In genomic region chr6:161607696-161608297, GRCh38 we compare ENCODE assay signal across 18 cellular contexts.
A peak's percentile ranks its signal among the peaks of the same experiment; 100 is the strongest.
DNase-seq lines count a peak whose midpoint lies in the region; ATAC-seq, FAIRE-seq and TF ChIP-seq lines count a peak whose summit lies in the region.
"Had no signal": no experiment of that assay in that cellular context is flagged by ENCODE, and none has a peak within 500 bp of the region (broad histone marks: within the 10 kb centered on the region; RNA-seq: fewer than 3 reads in every experiment).

No MANE protein-coding gene starts in this region.

- no peak for TF ChIP-seq CTCF in HepG2 (CRISPR knock-in tag; IDR thresholded peaks at IDR 0.05)
- no peak for TF ChIP-seq CTCF in right lobe of liver (IDR thresholded peaks at IDR 0.05)
- TF ChIP-seq CTCF in Panc1 (IDR thresholded peaks at IDR 0.05): 0 out of 2 replicates have a peak, but pooled peaks have one; percentile 11
- peak; percentile 43 for TF ChIP-seq CTCF in endodermal cell (conservative IDR thresholded peaks at IDR 0.05)
- TF ChIP-seq CTCF in WERI-Rb-1 (IDR thresholded peaks at IDR 0.05; ENCODE audit: low read depth, low read length): no peak
- TF ChIP-seq CTCF in sigmoid colon (IDR thresholded peaks at IDR 0.05): no peak

- H2AFZ ChIP-seq in HepG2 (ENCODE audit: low read length): no peak overlapping the region

- no peaks in the 10 kb centered on the region for H4K20me1 ChIP-seq in HepG2 (ENCODE audit: insufficient read depth, low read length)
- H4K20me1 ChIP-seq: BLaER1 had no signal

- intact Hi-C loops in HepG2 (cut with micrococcal nuclease; ENCODE audit: unreplicated experiment): no loop called here
- intact Hi-C loops in right lobe of liver (cut with DNase I): no loop called here
- intact Hi-C loops in Panc1 (cut with micrococcal nuclease; ENCODE audit: unreplicated experiment): no loop called here
- intact Hi-C loops in sigmoid colon (cut with DNase I): no loop called here

- POLR2A ChIA-PET in HepG2 (lab: Yijun Ruan, JAX) (no interaction called here), Panc1 (lab: Charles Lee) (no interaction called here)

- DNase-seq in HepG2 (ENCODE audit: low spot score): no peak
- no peak for DNase-seq in right lobe of liver
- no peak for DNase-seq in Panc1 (ENCODE audit: low read depth, low spot score)
- no peak for DNase-seq in endodermal cell
- no peak for DNase-seq in activated gamma-delta T cell (lab: John Stamatoyannopoulos, UW)
- DNase-seq in WERI-Rb-1: no peak
- no peak for DNase-seq in COLO829 (ENCODE audit: low spot score)
- DNase-seq in sigmoid colon: no peak
- DNase-seq: AML-193; Calu3; CD4-positive, alpha-beta memory T cell; DMS79 treated with DMSO at 0.1 percent for 48 hours; GF-D8 had no signal

- H3K9me3 Mint-ChIP-seq in endodermal cell: no peaks in the 10 kb centered on the region

- no peaks in the 10 kb centered on the region for H3K4me1 Mint-ChIP-seq in endodermal cell
- H3K4me1 Mint-ChIP-seq: CD14-positive monocyte; CD4-positive, alpha-beta memory T cell had no signal

- no peak overlapping the region for H3K27ac Mint-ChIP-seq in endodermal cell
- H3K27ac Mint-ChIP-seq: CD14-positive monocyte; CD4-positive, alpha-beta memory T cell had no signal

- no peak overlapping the region for H3K4me2 ChIP-seq in HepG2 (ENCODE audit: low read depth, low read length)
- H3K4me2 ChIP-seq: A549, BLaER1 had no signal

- in situ Hi-C loops in HepG2 (cut with HindIII; ENCODE audit: extremely low pct_ligation_motif_present, low pct_unique_long_range_greater_than_20kb) (no loop called here), Panc1 (cut with HindIII; ENCODE audit: low pct_unique_long_range_greater_than_20kb, low sequenced_read_pairs) (no loop called here)

- WGBS in HepG2 (ENCODE audit: low lambda C conversion rate): 14% methylated on average over 6 of the region's 6 CpGs
- WGBS in right lobe of liver (ENCODE audit: insufficient coverage, low coverage, low lambda C conversion rate, missing lambda C conversion rate): 90% methylated on average over 5 of the region's 6 CpGs
- 90 to 92% methylated on average over 2 to 5 of the region's 6 CpGs for WGBS in endodermal cell (ENCODE audit: insufficient coverage in 1 of 2, insufficient read length in 1 of 2), 2 experiments
- 90 to 91% methylated on average over 6 of the region's 6 CpGs for WGBS in sigmoid colon, 2 donors

- no peaks in the 10 kb centered on the region for H3K36me3 ChIP-seq in HepG2 (replicated peaks in 1 of 2; ENCODE audit: control insufficient read depth in 1 of 2, insufficient read depth in 2 of 2, low read length in 2 of 2)
- H3K36me3 ChIP-seq in right lobe of liver: no peaks in the 10 kb centered on the region
- H3K36me3 ChIP-seq in Panc1 (ENCODE audit: control insufficient read depth, insufficient read depth, low read length): no peaks in the 10 kb centered on the region
- H3K36me3 ChIP-seq in endodermal cell (ENCODE audit: control insufficient read depth, insufficient read depth, low read length): no peaks in the 10 kb centered on the region
- H3K36me3 ChIP-seq in WERI-Rb-1: no peaks in the 10 kb centered on the region
- no peaks in the 10 kb centered on the region for H3K36me3 ChIP-seq in sigmoid colon
- H3K36me3 ChIP-seq: BLaER1 had no signal

- no TSS peak for BruUV-seq in HepG2 (replicated peaks; lab: Mats Ljungman, UMichigan)
- no TSS peak for BruUV-seq in Panc1 (replicated peaks; lab: Mats Ljungman, UMichigan)

- H3K4me1 ChIP-seq in HepG2 (ENCODE audit: insufficient read depth, low read length) (no peaks in the 10 kb centered on the region), right lobe of liver (no peaks in the 10 kb centered on the region), Panc1 (ENCODE audit: control insufficient read depth, insufficient read depth, low read length) (no peaks in the 10 kb centered on the region), endodermal cell (ENCODE audit: control insufficient read depth, insufficient read depth, low read length) (no peaks in the 10 kb centered on the region), sigmoid colon (no peaks in the 10 kb centered on the region)
- H3K4me1 ChIP-seq: A549, BLaER1 had no signal

- H3K27me3 Mint-ChIP-seq in endodermal cell (ENCODE audit: insufficient read depth): no peaks in the 10 kb centered on the region

- no peak overlapping the region for H3K4me3 Mint-ChIP-seq in endodermal cell
- H3K4me3 Mint-ChIP-seq: CD14-positive monocyte; CD4-positive, alpha-beta memory T cell had no signal

- H3K79me2 ChIP-seq in HepG2 (ENCODE audit: insufficient read depth, low read length): no peaks in the 10 kb centered on the region

- no peak for FAIRE-seq in HepG2 (lab: Jason Lieb, UNC)
- FAIRE-seq: A549, H54 had no signal

- H3K9me3 ChIP-seq in HepG2 (ENCODE audit: low read length) (no peaks in the 10 kb centered on the region), right lobe of liver (no peaks in the 10 kb centered on the region), Panc1 (ENCODE audit: control insufficient read depth, insufficient read depth, low read depth, low read length) (no peaks in the 10 kb centered on the region), endodermal cell (ENCODE audit: control insufficient read depth, low read length) (peaks cover 6% of the 10 kb centered on the region), WERI-Rb-1 (ENCODE audit: severe bottlenecking) (no peaks in the 10 kb centered on the region), sigmoid colon (no peaks in the 10 kb centered on the region)
- H3K9me3 ChIP-seq: A549 had no signal

- H3K27ac ChIP-seq in HepG2 (ENCODE audit: extremely low read length, insufficient read depth, low read length): no peak overlapping the region
- no peak overlapping the region for H3K27ac ChIP-seq in right lobe of liver
- H3K27ac ChIP-seq in Panc1 (ENCODE audit: low read length): no peak overlapping the region
- H3K27ac ChIP-seq in endodermal cell (ENCODE audit: low read depth, low read length): no peak overlapping the region
- H3K27ac ChIP-seq in WERI-Rb-1: no peak overlapping the region
- no peak overlapping the region for H3K27ac ChIP-seq in sigmoid colon
- H3K27ac ChIP-seq: 22Rv1, A549, BLaER1 had no signal

- TF ChIP-seq POLR2A in HepG2 (IDR thresholded peaks at IDR 0.05; ENCODE audit: insufficient read depth in 1 of 2, low read depth in 2 of 2, low read length in 2 of 2): no peak
- no peak for TF ChIP-seq POLR2A in right lobe of liver (IDR thresholded peaks at IDR 0.05)
- no peak for TF ChIP-seq POLR2A in sigmoid colon (IDR thresholded peaks at IDR 0.05)

- H3K4me3 ChIP-seq in HepG2 (replicated peaks in 1 of 3; ENCODE audit: insufficient read depth in 1 of 3, low read depth in 2 of 3, low read length in 3 of 3): no peak overlapping the region
- no peak overlapping the region for H3K4me3 ChIP-seq in right lobe of liver
- H3K4me3 ChIP-seq in Panc1 (ENCODE audit: low read depth in 2 of 2, low read length in 2 of 2): no peak overlapping the region
- no peak overlapping the region for H3K4me3 ChIP-seq in endodermal cell (ENCODE audit: low read length)
- H3K4me3 ChIP-seq in WERI-Rb-1 (ENCODE audit: low read depth, low read length): no peak overlapping the region
- H3K4me3 ChIP-seq in sigmoid colon: no peak overlapping the region
- H3K4me3 ChIP-seq: A549, BLaER1 had no signal

- no peaks in the 10 kb centered on the region for H3K27me3 ChIP-seq in HepG2 (ENCODE audit: control insufficient read depth in 1 of 2, insufficient read depth in 2 of 2, low read length in 2 of 2)
- no peaks in the 10 kb centered on the region for H3K27me3 ChIP-seq in right lobe of liver
- H3K27me3 ChIP-seq in Panc1 (ENCODE audit: control insufficient read depth, insufficient read depth, low read length): no peaks in the 10 kb centered on the region
- no peaks in the 10 kb centered on the region for H3K27me3 ChIP-seq in endodermal cell (ENCODE audit: control insufficient read depth, insufficient read depth, low read length, poor library complexity, severe bottlenecking)
- no peaks in the 10 kb centered on the region for H3K27me3 ChIP-seq in WERI-Rb-1 (ENCODE audit: insufficient read depth, low read depth, severe bottlenecking)
- H3K27me3 ChIP-seq in sigmoid colon: no peaks in the 10 kb centered on the region
- H3K27me3 ChIP-seq: BLaER1 had no signal

- no peak for ATAC-seq in HepG2
- ATAC-seq in right lobe of liver: no peak
- no peak for ATAC-seq in Panc1
- ATAC-seq: A549 had no signal

- no peak for TF ChIP-seq EP300 in HepG2 (IDR thresholded peaks at IDR 0.05; ENCODE audit: low read depth in 2 of 2, low read length in 2 of 2)
- TF ChIP-seq EP300 in HepG2 (CRISPR knock-in tag; IDR thresholded peaks at IDR 0.05; ENCODE audit: borderline replicate concordance): no peak
- TF ChIP-seq EP300 in sigmoid colon (IDR thresholded peaks at IDR 0.05): no peak

- no peaks in the 10 kb centered on the region for H3K36me3 Mint-ChIP-seq in endodermal cell (ENCODE audit: low read depth)
- H3K36me3 Mint-ChIP-seq: CD14-positive monocyte; CD4-positive, alpha-beta memory T cell had no signal

- H3K9ac ChIP-seq in HepG2 (ENCODE audit: insufficient read depth, low read depth, low read length) (no peak overlapping the region), endodermal cell (ENCODE audit: extremely low read depth, low read length, poor library complexity, severe bottlenecking) (no peak overlapping the region)
- H3K9ac ChIP-seq: BLaER1 had no signal

- TF ChIP-seq RAD21 in HepG2 (CRISPR knock-in tag; IDR thresholded peaks at IDR 0.05): no peak

- CTCF ChIA-PET in HepG2 (lab: Yijun Ruan, JAX; ENCODE audit: low intra/inter-chr PET ratio, low total read pairs) (no interaction called here), Panc1 (lab: Charles Lee) (no interaction called here)

TF ChIP-seq in HepG2, 621 proteins besides CTCF, POLR2A, EP300 and RAD21 (continues in another document):
- no peak for TF ChIP-seq STAT6 (CRISPR knock-in tag; IDR thresholded peaks at IDR 0.05; ENCODE audit: borderline replicate concordance)

Comparison
In these comparisons a context has a peak if more than half of its experiments do, and no peak if none do; other contexts are left out.
1. CTCF ChIP-seq: peak in Panc1 (single experiment) and endodermal cell (single experiment); none in HepG2 (single experiment), right lobe of liver (0 of 4), WERI-Rb-1 (single experiment) and sigmoid colon (0 of 4).